Comparison of ENCODE assay signal across 30 cellular contexts in the genomic region with DNA sequence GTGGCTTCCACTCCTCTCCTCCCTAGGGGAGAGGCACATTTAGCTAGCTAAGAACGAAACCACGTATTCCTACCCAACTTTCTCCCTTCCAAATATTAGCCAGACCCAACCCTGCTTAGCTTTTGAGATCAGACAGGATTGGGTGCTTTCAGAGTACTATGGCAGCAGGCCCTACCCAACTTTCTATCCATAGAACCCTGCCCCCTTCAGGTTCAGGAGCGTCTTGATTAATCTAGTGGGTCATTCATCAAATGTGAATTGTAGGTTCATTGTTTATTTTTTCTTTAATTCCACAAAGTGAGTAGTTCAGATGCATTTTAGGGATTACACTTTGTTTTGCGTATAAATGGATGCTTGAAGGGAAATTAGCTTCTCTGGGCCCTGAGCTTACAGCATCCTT.
"Had no signal": no experiment of that assay in that cellular context is flagged by ENCODE, and none has a peak within 500 bp of the region (broad histone marks: within the 10 kb centered on the region; RNA-seq: fewer than 3 reads in every experiment).

No MANE protein-coding gene starts in this region.

- H3K4me1 ChIP-seq: adrenal gland, body of pancreas, colonic mucosa had no signal

- H3K27ac Mint-ChIP-seq: activated CD4-positive, alpha-beta memory T cell treated with anti-CD3 and anti-CD28 coated beads for 36 hours; activated CD4-positive, alpha-beta T cell treated with anti-CD3 and anti-CD28 coated beads for 36 hours; activated CD4-positive, alpha-beta T cell treated with anti-CD3 and anti-CD28 coated beads, Interleukin-2, amount 10 ng/mL, durations not matched to agents 24 days and 14 days; activated CD8-positive, alpha-beta memory T cell treated with anti-CD3 and anti-CD28 coated beads, Interleukin-2, amount 10 ng/mL, durations not matched to agents 7 days and 5 days; activated CD8-positive, alpha-beta T cell treated with anti-CD3 and anti-CD28 coated beads, Interleukin-2, amount 10 ng/mL, durations not matched to agents 7 days and 5 days; activated naive CD4-positive, alpha-beta T cell treated with anti-CD3 and anti-CD28 coated beads for 36 hours; activated naive CD4-positive, alpha-beta T cell treated with anti-CD3 and anti-CD28 coated beads, Interleukin-2, amount 50 U/mL, for 24 hours; activated naive CD8-positive, alpha-beta T cell treated with anti-CD3 and anti-CD28 coated beads for 36 hours; activated naive CD8-positive, alpha-beta T cell treated with anti-CD3 and anti-CD28 coated beads, Interleukin-2, amount 50 U/mL, for 24 hours; activated T-helper 1 cell treated with anti-CD3 and anti-CD28 coated beads, Interleukin-12 subunit alpha, Interleukin-12 subunit beta, Interleukin-2, Interleukin-4 antibody, amounts not matched to agents 30 ng/mL and 10 ng/mL and 1 ng/mL, durations not matched to agents 14 hours and 24 hours and 36 hours; activated T-helper 2 cell treated with anti-CD3 and anti-CD28 coated beads, Interferon-gamma antibody, Interleukin-2, Interleukin-4, amounts not matched to agents 10 μg/mL and 5 μg/mL and 100 μg/mL, durations not matched to agents 14 hours and 24 hours and 36 hours had no signal

- H3K9me3 Mint-ChIP-seq: activated CD4-positive, alpha-beta memory T cell treated with anti-CD3 and anti-CD28 coated beads for 36 hours; activated CD4-positive, alpha-beta T cell treated with anti-CD3 and anti-CD28 coated beads, Interleukin-2, amount 10 ng/mL, durations not matched to agents 24 days and 14 days; activated naive CD4-positive, alpha-beta T cell treated with anti-CD3 and anti-CD28 coated beads for 36 hours; activated naive CD4-positive, alpha-beta T cell treated with anti-CD3 and anti-CD28 coated beads, Interleukin-2, amount 50 U/mL, for 24 hours; activated naive CD8-positive, alpha-beta T cell treated with anti-CD3 and anti-CD28 coated beads for 36 hours; activated naive CD8-positive, alpha-beta T cell treated with anti-CD3 and anti-CD28 coated beads, Interleukin-2, amount 50 U/mL, for 24 hours; activated T-helper 1 cell treated with anti-CD3 and anti-CD28 coated beads, Interleukin-12 subunit alpha, Interleukin-12 subunit beta, Interleukin-2, Interleukin-4 antibody, amounts not matched to agents 30 ng/mL and 10 ng/mL and 1 ng/mL, durations not matched to agents 14 hours and 24 hours and 36 hours; activated T-helper 2 cell treated with anti-CD3 and anti-CD28 coated beads, Interferon-gamma antibody, Interleukin-2, Interleukin-4, amounts not matched to agents 10 μg/mL and 5 μg/mL and 100 μg/mL, durations not matched to agents 14 hours and 24 hours and 36 hours had no signal

- H3K36me3 ChIP-seq: adrenal gland, colonic mucosa, WERI-Rb-1 had no signal

- H3K27ac ChIP-seq: adrenal gland, body of pancreas, colonic mucosa, WERI-Rb-1 had no signal

- H3K4me3 ChIP-seq: adrenal gland, body of pancreas, colonic mucosa had no signal

- ATAC-seq: activated CD4-positive, alpha-beta T cell treated with anti-CD3 and anti-CD28 coated beads for 36 hours; activated CD8-positive, alpha-beta memory T cell treated with anti-CD3 and anti-CD28 coated beads, Interleukin-2, amount 10 ng/mL, durations not matched to agents 7 days and 5 days; activated CD8-positive, alpha-beta T cell treated with anti-CD3 and anti-CD28 coated beads, Interleukin-2, amount 10 ng/mL, durations not matched to agents 7 days and 5 days; activated naive CD8-positive, alpha-beta T cell treated with anti-CD3 and anti-CD28 coated beads, Interleukin-2, amount 50 U/mL, for 24 hours; body of pancreas; esophagus mucosa had no signal

- H3K4me1 Mint-ChIP-seq: activated CD4-positive, alpha-beta T cell treated with anti-CD3 and anti-CD28 coated beads for 36 hours; activated CD4-positive, alpha-beta T cell treated with anti-CD3 and anti-CD28 coated beads, Interleukin-2, amount 10 ng/mL, durations not matched to agents 24 days and 14 days; activated CD8-positive, alpha-beta memory T cell treated with anti-CD3 and anti-CD28 coated beads, Interleukin-2, amount 10 ng/mL, durations not matched to agents 7 days and 5 days; activated naive CD4-positive, alpha-beta T cell treated with anti-CD3 and anti-CD28 coated beads, Interleukin-2, amount 50 U/mL, for 24 hours; activated naive CD8-positive, alpha-beta T cell treated with anti-CD3 and anti-CD28 coated beads for 36 hours; activated naive CD8-positive, alpha-beta T cell treated with anti-CD3 and anti-CD28 coated beads, Interleukin-2, amount 50 U/mL, for 24 hours had no signal

- H3K36me3 Mint-ChIP-seq: activated CD4-positive, alpha-beta memory T cell treated with anti-CD3 and anti-CD28 coated beads for 36 hours; activated CD8-positive, alpha-beta memory T cell treated with anti-CD3 and anti-CD28 coated beads, Interleukin-2, amount 10 ng/mL, durations not matched to agents 7 days and 5 days; activated naive CD4-positive, alpha-beta T cell treated with anti-CD3 and anti-CD28 coated beads, Interleukin-2, amount 50 U/mL, for 24 hours; activated naive CD8-positive, alpha-beta T cell treated with anti-CD3 and anti-CD28 coated beads for 36 hours had no signal

- DNase-seq: activated CD4-positive, alpha-beta memory T cell treated with anti-CD3 and anti-CD28 coated beads for 36 hours; activated CD4-positive, alpha-beta T cell treated with anti-CD3 and anti-CD28 coated beads for 36 hours; activated CD4-positive, alpha-beta T cell treated with anti-CD3 and anti-CD28 coated beads, Interleukin-2, amount 10 ng/mL, durations not matched to agents 24 days and 14 days; activated CD4-positive, CD25-positive, alpha-beta regulatory T cell; activated CD4-positive, CD25-positive, alpha-beta regulatory T cell treated with anti-CD3 and anti-CD28 coated beads, Interleukin-2, amount 50 U/mL, for 72 hours; activated CD8-positive, alpha-beta memory T cell treated with anti-CD3 and anti-CD28 coated beads, Interleukin-2, amount 10 ng/mL, durations not matched to agents 7 days and 5 days; activated CD8-positive, alpha-beta memory T cell treated with anti-CD3 and anti-CD28 coated beads, Interleukin-2, amount 50 U/mL, for 4 hours; activated CD8-positive, alpha-beta T cell treated with anti-CD3 and anti-CD28 coated beads, Interleukin-2, amount 10 ng/mL, durations not matched to agents 7 days and 5 days; activated effector memory CD4-positive, alpha-beta T cell treated with anti-CD3 and anti-CD28 coated beads, Interleukin-2, amount 50 U/mL, for 16 hours; activated naive CD4-positive, alpha-beta T cell treated with anti-CD3 and anti-CD28 coated beads for 36 hours; activated naive CD8-positive, alpha-beta T cell treated with anti-CD3 and anti-CD28 coated beads for 36 hours; activated naive CD8-positive, alpha-beta T cell treated with anti-CD3 and anti-CD28 coated beads, Interleukin-2, amount 50 U/mL, for 24 hours; activated T-cell treated with anti-CD3 and anti-CD28 coated beads, Interleukin-2, amount 50 U/mL, for 1 hour; activated T-cell treated with anti-CD3 and anti-CD28 coated beads, Interleukin-2, amount 50 U/mL, for 48 hours; adrenal gland; amygdala; aorta; body of pancreas; caudate nucleus; colonic mucosa; effector CD8-positive, alpha-beta T cell; foreskin fibroblast; head of caudate nucleus; hippocampal formation; T-helper 9 cell; WERI-Rb-1 had no signal

- H3K27me3 ChIP-seq: adrenal gland, body of pancreas, colonic mucosa had no signal

- H3K4me3 Mint-ChIP-seq: activated CD4-positive, alpha-beta memory T cell treated with anti-CD3 and anti-CD28 coated beads for 36 hours; activated CD4-positive, alpha-beta T cell treated with anti-CD3 and anti-CD28 coated beads for 36 hours; activated CD4-positive, alpha-beta T cell treated with anti-CD3 and anti-CD28 coated beads, Interleukin-2, amount 10 ng/mL, durations not matched to agents 24 days and 14 days; activated CD8-positive, alpha-beta memory T cell treated with anti-CD3 and anti-CD28 coated beads, Interleukin-2, amount 10 ng/mL, durations not matched to agents 7 days and 5 days; activated CD8-positive, alpha-beta T cell treated with anti-CD3 and anti-CD28 coated beads, Interleukin-2, amount 10 ng/mL, durations not matched to agents 7 days and 5 days; activated naive CD4-positive, alpha-beta T cell treated with anti-CD3 and anti-CD28 coated beads for 36 hours; activated naive CD4-positive, alpha-beta T cell treated with anti-CD3 and anti-CD28 coated beads, Interleukin-2, amount 50 U/mL, for 24 hours; activated naive CD8-positive, alpha-beta T cell treated with anti-CD3 and anti-CD28 coated beads for 36 hours; activated naive CD8-positive, alpha-beta T cell treated with anti-CD3 and anti-CD28 coated beads, Interleukin-2, amount 50 U/mL, for 24 hours; activated T-helper 1 cell treated with anti-CD3 and anti-CD28 coated beads, Interleukin-12 subunit alpha, Interleukin-12 subunit beta, Interleukin-2, Interleukin-4 antibody, amounts not matched to agents 30 ng/mL and 10 ng/mL and 1 ng/mL, durations not matched to agents 14 hours and 24 hours and 36 hours had no signal

- H3K9me3 ChIP-seq: adrenal gland, body of pancreas, colonic mucosa had no signal
